10 cellular contexts compared by ENCODE assay signal in the genomic region with DNA sequence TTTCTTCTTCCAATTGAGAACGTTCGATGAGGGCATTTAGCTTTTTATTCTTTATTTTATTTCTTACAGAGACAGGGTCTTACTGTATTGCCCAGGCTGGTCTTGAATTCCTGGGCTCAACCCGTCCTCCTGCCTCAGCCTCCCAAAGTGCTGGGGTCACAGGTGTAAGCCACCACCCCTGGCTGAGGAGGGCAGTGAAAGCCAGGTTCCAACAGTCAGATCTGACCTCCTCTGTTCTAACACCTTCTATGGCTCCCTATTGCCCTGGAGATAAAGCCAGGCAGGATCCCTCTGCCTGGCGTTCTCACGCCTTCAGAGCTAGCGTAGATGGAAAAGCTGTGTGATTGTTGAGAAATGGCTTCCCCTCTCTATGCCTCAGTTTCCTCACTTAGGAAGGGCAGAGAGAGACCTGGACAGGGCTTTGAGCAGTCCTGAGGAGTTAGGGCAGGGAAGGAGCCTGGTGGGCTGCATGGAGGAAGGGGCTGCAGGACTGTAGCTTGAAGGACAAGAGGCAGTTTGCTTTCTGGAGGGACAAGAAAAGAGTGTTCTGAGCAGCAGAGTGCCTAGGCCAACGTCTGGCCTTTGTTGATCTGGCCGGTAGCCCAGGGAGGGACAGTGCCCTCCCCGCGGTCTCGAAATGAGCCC. TPM values are rescaled to one million over a fixed set of nuclear protein-coding genes. Genes with fewer than 3 reads are reported as not detected.
DNase-seq lines count a peak whose midpoint lies in the region; ATAC-seq and TF ChIP-seq lines count a peak whose summit lies in the region.
"Had no signal": no experiment of that assay in that cellular context is flagged by ENCODE, and none has a peak within 500 bp of the region (broad histone marks: within the 10 kb centered on the region; RNA-seq: fewer than 3 reads in every experiment).

No MANE protein-coding gene starts in this region.

- no peak for TF ChIP-seq CTCF in WTC11 (IDR thresholded peaks at IDR 0.05)
- no peak for TF ChIP-seq CTCF in body of pancreas (IDR thresholded peaks at IDR 0.05)

- DNase-seq in WTC11 (ENCODE audit: low spot score) (no peak), immature natural killer cell (no peak), body of pancreas (no peak), medulla oblongata (ENCODE audit: extremely low spot score) (no peak)
- DNase-seq: amniotic stem cell, DMS153, hippocampal formation, NCI-H446, sigmoid colon had no signal

- ATAC-seq in WTC11 (no peak), body of pancreas (no peak)

- H3K4me3 Mint-ChIP-seq in WTC11 (peak overlapping the region; percentile 72), immature natural killer cell (peak overlapping the region; percentile 17 to 58 (median 36))

- H3K27me3 Mint-ChIP-seq in WTC11 (ENCODE audit: low read depth), result peaks cover 21% of the 10 kb centered on the region
- H3K27me3 Mint-ChIP-seq in immature natural killer cell (ENCODE audit: low read depth in 3 of 3), result peaks cover 29 to 63% (median 30%) of the 10 kb centered on the region in 3 donors

- H3K9me3 Mint-ChIP-seq in WTC11 (no peaks in the 10 kb centered on the region), immature natural killer cell (no peaks in the 10 kb centered on the region)

- POLR2A ChIA-PET in WTC11 (lab: Charles Lee), result interaction anchor here (1.0 to 2.4 kb wide), 2 partner anchors 9 to 32 kb away, joined by 3 to 22 read pairs; no protein-coding TSS in a partner anchor

- no peak overlapping the region for H3K27ac Mint-ChIP-seq in WTC11
- H3K27ac Mint-ChIP-seq in immature natural killer cell, result peak overlapping the region; percentile 55 to 90 (median 83)

- no peaks in the 10 kb centered on the region for H3K9me3 ChIP-seq in body of pancreas
- H3K9me3 ChIP-seq: sigmoid colon had no signal

- H3K4me1 Mint-ChIP-seq in WTC11 (peaks cover 4% of the 10 kb centered on the region), immature natural killer cell (peaks cover 56 to 59% of the 10 kb centered on the region in 2 donors)

- CTCF ChIA-PET in WTC11 (lab: Charles Lee), result interaction anchor here (0.7 to 2.6 kb wide), 3 partner anchors 9 to 194 kb away, joined by 3 to 45 read pairs (median 7); no protein-coding TSS in a partner anchor

- H3K4me3 ChIP-seq in body of pancreas, result no peak overlapping the region

- H3K4me1 ChIP-seq in body of pancreas, result peaks cover 31% of the 10 kb centered on the region

- no peaks in the 10 kb centered on the region for H3K36me3 ChIP-seq in body of pancreas (replicated peaks in 1 of 2; ENCODE audit: insufficient read depth in 1 of 2, low read depth in 2 of 2)
- H3K36me3 ChIP-seq: sigmoid colon had no signal

- WGBS in body of pancreas, 2 donors, result 77 to 88% methylated on average over 6 to 11 of the region's 11 CpGs

- H3K27ac ChIP-seq in body of pancreas, result no peak overlapping the region
- H3K27ac ChIP-seq: sigmoid colon, VCaP had no signal

- H3K27me3 ChIP-seq in body of pancreas, result peaks cover 0 to 29% of the 10 kb centered on the region in 2 donors

- TF ChIP-seq POLR2A in body of pancreas (IDR thresholded peaks at IDR 0.05), result no peak

- H3K36me3 Mint-ChIP-seq in WTC11 (peaks cover 9% of the 10 kb centered on the region), immature natural killer cell (peaks cover 19 to 30% (median 25%) of the 10 kb centered on the region in 3 donors)

- intact Hi-C loops in body of pancreas (cut with DNase I), result no loop called here

TF ChIP-seq in WTC11, 78 proteins besides CTCF, POLR2A, EP300 and RAD21:
- TF ChIP-seq GTF2I (CRISPR knock-in tag; conservative IDR thresholded peaks at IDR 0.05) (peak; percentile 88), ZNF121 (CRISPR knock-in tag; IDR thresholded peaks at IDR 0.05) (peak; percentile 94)
- TF ChIP-seq, protein P1, sequence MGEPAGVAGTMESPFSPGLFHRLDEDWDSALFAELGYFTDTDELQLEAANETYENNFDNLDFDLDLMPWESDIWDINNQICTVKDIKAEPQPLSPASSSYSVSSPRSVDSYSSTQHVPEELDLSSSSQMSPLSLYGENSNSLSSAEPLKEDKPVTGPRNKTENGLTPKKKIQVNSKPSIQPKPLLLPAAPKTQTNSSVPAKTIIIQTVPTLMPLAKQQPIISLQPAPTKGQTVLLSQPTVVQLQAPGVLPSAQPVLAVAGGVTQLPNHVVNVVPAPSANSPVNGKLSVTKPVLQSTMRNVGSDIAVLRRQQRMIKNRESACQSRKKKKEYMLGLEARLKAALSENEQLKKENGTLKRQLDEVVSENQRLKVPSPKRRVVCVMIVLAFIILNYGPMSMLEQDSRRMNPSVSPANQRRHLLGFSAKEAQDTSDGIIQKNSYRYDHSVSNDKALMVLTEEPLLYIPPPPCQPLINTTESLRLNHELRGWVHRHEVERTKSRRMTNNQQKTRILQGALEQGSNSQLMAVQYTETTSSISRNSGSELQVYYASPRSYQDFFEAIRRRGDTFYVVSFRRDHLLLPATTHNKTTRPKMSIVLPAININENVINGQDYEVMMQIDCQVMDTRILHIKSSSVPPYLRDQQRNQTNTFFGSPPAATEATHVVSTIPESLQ (CRISPR knock-in tag; IDR thresholded peaks at IDR 0.05), result no peak

RNA-seq across cellular contexts. Expression of a gene that starts 5.5 kb away (rescaled TPM):
- 40.9 to 46.4 TPM (median 44.1 TPM) in 3 replicates for total RNA-seq in WTC11 (2021)
- 100 to 1,000 TPM; 164 to 417 (median 169) TPM for polyA plus RNA-seq in immature natural killer cell
- total RNA-seq in body of pancreas, result 10 to 100 TPM; 13.2 to 23.4 TPM

RNA-seq across cellular contexts. Expression of a gene that starts 22.7 kb away (rescaled TPM):
- 275 to 291 TPM (median 287 TPM) in 3 replicates for total RNA-seq in WTC11 (2021)
- polyA plus RNA-seq in immature natural killer cell, result 100 to 1,000 TPM; 182 to 288 (median 237) TPM
- 10 to 100 TPM; 24.9 to 78.1 TPM for total RNA-seq in body of pancreas

RNA-seq across cellular contexts. Expression of a gene that starts 31.3 kb away (rescaled TPM):
- total RNA-seq in WTC11 (2021) (363 to 377 TPM (median 368 TPM) in 3 replicates), body of pancreas (100 to 1,000 TPM; 152 to 157 TPM)
- 100 to 1,000 TPM; 225 to 320 (median 280) TPM for polyA plus RNA-seq in immature natural killer cell

RNA-seq across cellular contexts. Expression of a gene that starts 32.6 kb away (rescaled TPM):
- total RNA-seq in WTC11 (2021), result 40.3 to 45.0 TPM (median 41.3 TPM) in 3 replicates
- polyA plus RNA-seq in immature natural killer cell, result 10 to 100 TPM in 1 of 3 donors, 1 to 10 TPM in 2; 4.5 to 13.3 (median 5.2) TPM
- 10 to 100 TPM; 33.7 to 87.3 TPM for total RNA-seq in body of pancreas

RNA-seq across cellular contexts. Expression of a gene that starts 46.1 kb away (rescaled TPM):
- 387 to 391 TPM (median 390 TPM) in 3 replicates for total RNA-seq in WTC11 (2021)
- 100 to 1,000 TPM; 227 to 382 (median 255) TPM for polyA plus RNA-seq in immature natural killer cell
- 10 to 100 TPM; 30.7 to 42.5 TPM for total RNA-seq in body of pancreas
